8 cellular contexts compared by ENCODE assay signal in the genomic region with DNA sequence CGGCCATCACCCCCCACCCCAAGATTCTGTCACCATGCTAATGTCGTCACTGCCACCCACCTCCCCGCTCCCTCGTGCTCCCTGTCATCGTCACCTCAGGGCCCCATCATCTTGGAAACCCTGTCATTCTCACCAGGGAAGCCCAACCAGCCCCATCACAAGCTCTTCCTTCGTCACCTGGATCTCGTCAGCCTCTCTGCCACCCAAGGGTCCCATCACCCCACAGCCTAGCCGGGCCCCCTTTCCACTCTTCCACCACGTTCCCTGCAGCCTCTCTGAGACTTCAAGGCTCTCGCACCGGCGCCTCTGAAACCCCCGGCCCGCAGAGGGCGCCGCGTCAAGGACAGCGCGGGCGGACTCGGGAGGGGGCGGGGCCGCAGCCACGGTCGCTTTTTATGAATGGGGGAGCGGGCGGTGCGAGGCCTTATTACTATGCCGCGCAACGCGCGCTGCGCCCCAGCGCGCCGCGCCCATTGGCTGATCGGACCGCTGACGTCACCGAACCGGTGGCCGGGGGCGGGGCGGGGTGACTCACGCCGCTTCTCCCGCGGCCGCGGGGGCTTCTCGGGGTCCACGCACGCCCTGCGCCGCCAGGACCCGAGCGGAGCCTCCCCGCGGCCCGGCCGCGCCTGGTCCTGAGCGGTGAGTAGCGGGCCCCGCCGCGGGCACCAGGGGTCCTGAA. TPM values are rescaled to one million over a fixed set of nuclear protein-coding genes. Genes with fewer than 3 reads are reported as not detected.
DNase-seq lines count a peak whose midpoint lies in the region; ATAC-seq and TF ChIP-seq lines count a peak whose summit lies in the region.

A gene with protein sequence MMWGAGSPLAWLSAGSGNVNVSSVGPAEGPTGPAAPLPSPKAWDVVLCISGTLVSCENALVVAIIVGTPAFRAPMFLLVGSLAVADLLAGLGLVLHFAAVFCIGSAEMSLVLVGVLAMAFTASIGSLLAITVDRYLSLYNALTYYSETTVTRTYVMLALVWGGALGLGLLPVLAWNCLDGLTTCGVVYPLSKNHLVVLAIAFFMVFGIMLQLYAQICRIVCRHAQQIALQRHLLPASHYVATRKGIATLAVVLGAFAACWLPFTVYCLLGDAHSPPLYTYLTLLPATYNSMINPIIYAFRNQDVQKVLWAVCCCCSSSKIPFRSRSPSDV (plus strand): TSS at position 527 of the 682 bp plus-strand sequence. CDS start 1,177 bp downstream, outside the sequence.

- peaks cover 6% of the 10 kb centered on the region for H3K27me3 Mint-ChIP-seq in activated T-helper 2 cell treated with anti-CD3 and anti-CD28 coated beads, Interferon-gamma antibody, Interleukin-2, Interleukin-4, amounts not matched to agents 10 μg/mL and 5 μg/mL and 100 μg/mL, durations not matched to agents 14 hours and 24 hours and 36 hours (ENCODE audit: low read depth)
- peaks cover 13% of the 10 kb centered on the region for H3K27me3 Mint-ChIP-seq in nephron (ENCODE audit: low read depth)

- H3K27ac Mint-ChIP-seq in activated T-helper 2 cell treated with anti-CD3 and anti-CD28 coated beads, Interferon-gamma antibody, Interleukin-2, Interleukin-4, amounts not matched to agents 10 μg/mL and 5 μg/mL and 100 μg/mL, durations not matched to agents 14 hours and 24 hours and 36 hours, result peak within 1 kb of the TSS; percentile 89
- H3K27ac Mint-ChIP-seq in nephron, result peak within 1 kb of the TSS; percentile 8 to 70 (median 47)

- peak within 1 kb of the TSS; percentile 82 for H3K4me3 Mint-ChIP-seq in activated T-helper 2 cell treated with anti-CD3 and anti-CD28 coated beads, Interferon-gamma antibody, Interleukin-2, Interleukin-4, amounts not matched to agents 10 μg/mL and 5 μg/mL and 100 μg/mL, durations not matched to agents 14 hours and 24 hours and 36 hours (ENCODE audit: low read depth)
- H3K4me3 Mint-ChIP-seq in nephron, result peak within 1 kb of the TSS; percentile 82 to 83 (median 82)

- H3K36me3 Mint-ChIP-seq in activated T-helper 2 cell treated with anti-CD3 and anti-CD28 coated beads, Interferon-gamma antibody, Interleukin-2, Interleukin-4, amounts not matched to agents 10 μg/mL and 5 μg/mL and 100 μg/mL, durations not matched to agents 14 hours and 24 hours and 36 hours (ENCODE audit: low read depth), result no peaks in the 10 kb centered on the region
- no peaks in the 10 kb centered on the region for H3K36me3 Mint-ChIP-seq in nephron (ENCODE audit: low read depth)

- intact Hi-C loops in activated T-helper 2 cell treated with anti-CD3 and anti-CD28 coated beads, Interferon-gamma antibody, Interleukin-2, Interleukin-4, amounts not matched to agents 10 μg/mL and 5 μg/mL and 100 μg/mL, durations not matched to agents 14 hours and 24 hours and 36 hours (cut with micrococcal nuclease), result loop anchor here (1.0 to 10.0 kb wide), 3 partner anchors 27 to 273 kb away; a partner anchor contains a TSS

- TF ChIP-seq CTCF in nephron (IDR thresholded peaks at IDR 0.05; ENCODE audit: unreplicated experiment in 3 of 3), result peak; percentile 31 to 61 (median 51)

- H3K4me1 Mint-ChIP-seq in activated T-helper 2 cell treated with anti-CD3 and anti-CD28 coated beads, Interferon-gamma antibody, Interleukin-2, Interleukin-4, amounts not matched to agents 10 μg/mL and 5 μg/mL and 100 μg/mL, durations not matched to agents 14 hours and 24 hours and 36 hours (ENCODE audit: low read depth), result peaks cover 14% of the 10 kb centered on the region
- H3K4me1 Mint-ChIP-seq in nephron, result peaks cover 23% of the 10 kb centered on the region

- ATAC-seq in GM21737 (IDR thresholded peaks at IDR 0.05; ENCODE audit: unreplicated experiment), result peak; percentile 82

- H3K9me3 Mint-ChIP-seq in activated T-helper 2 cell treated with anti-CD3 and anti-CD28 coated beads, Interferon-gamma antibody, Interleukin-2, Interleukin-4, amounts not matched to agents 10 μg/mL and 5 μg/mL and 100 μg/mL, durations not matched to agents 14 hours and 24 hours and 36 hours, result no peaks in the 10 kb centered on the region
- no peaks in the 10 kb centered on the region for H3K9me3 Mint-ChIP-seq in nephron

- peak; percentile 97 for DNase-seq in DMS53 (lab: John Stamatoyannopoulos, UW)
- DNase-seq in Kasumi-1 (lab: John Stamatoyannopoulos, UW), result peak; percentile 88 to 92
- peak; percentile 98 for DNase-seq in RPMI8226
- peak; percentile 90 for DNase-seq in activated T-helper 2 cell treated with anti-CD3 and anti-CD28 coated beads, Interferon-gamma antibody, Interleukin-2, Interleukin-4, amounts not matched to agents 10 μg/mL and 5 μg/mL and 100 μg/mL, durations not matched to agents 14 hours and 24 hours and 36 hours (ENCODE audit: low spot score)
- DNase-seq in fibroblast of peridontal ligament (ENCODE audit: extremely low read depth), result peak; percentile 82
- peak; percentile 89 for DNase-seq in stimulated activated naive CD4-positive, alpha-beta T cell treated with Interleukin-2 at 50 U/mL for 16 hours (lab: John Stamatoyannopoulos, UW)

RNA-seq across cellular contexts. Expression of the gene that starts here (rescaled TPM):
- total RNA-seq in activated T-helper 2 cell treated with anti-CD3 and anti-CD28 coated beads, Interferon-gamma antibody, Interleukin-2, Interleukin-4, amounts not matched to agents 10 μg/mL and 5 μg/mL and 100 μg/mL, durations not matched to agents 14 hours and 24 hours and 36 hours, result 3.7 and 3.9 TPM in 2 replicates

Comparison
In these comparisons a context has a peak if more than half of its experiments do, and no peak if none do; other contexts are left out.
1. Peak in every context shown above with its lines: DNase-seq and ATAC-seq.